In genomic region chr4:153450545-153450917, GRCh38 we compare ENCODE assay signal across 10 cellular contexts. TPM values are rescaled to one million over a fixed set of nuclear protein-coding genes. Genes with fewer than 3 reads are reported as not detected.
A peak's percentile ranks its signal among the peaks of the same experiment; 100 is the strongest.
DNase-seq lines count a peak whose midpoint lies in the region; ATAC-seq lines count a peak whose summit lies in the region.
"Had no signal": no experiment of that assay in that cellular context is flagged by ENCODE, and none has a peak within 500 bp of the region (broad histone marks: within the 10 kb centered on the region; RNA-seq: fewer than 3 reads in every experiment).

No MANE protein-coding gene starts in this region.

- no peak overlapping the region for H4K91ac ChIP-seq in mesenchymal stem cell (ENCODE audit: low read length)

- CTCF ChIA-PET in activated CD8-positive, alpha-beta memory T cell treated with anti-CD3 and anti-CD28 coated beads, Interleukin-2, amount 10 ng/mL, durations not matched to agents 7 days and 5 days (lab: Charles Lee): interaction anchor here (0.9 to 3.7 kb wide), 2 partner anchors 16 to 19 kb away, joined by 3 to 22 read pairs; partner anchors contain the start of gene TMEM131L

- no peak overlapping the region for H3K9ac ChIP-seq in mesenchymal stem cell (ENCODE audit: low read length)

- peak overlapping the region; percentile 81 for H3K27ac Mint-ChIP-seq in activated CD8-positive, alpha-beta memory T cell treated with anti-CD3 and anti-CD28 coated beads, Interleukin-2, amount 10 ng/mL, durations not matched to agents 7 days and 5 days
- H3K27ac Mint-ChIP-seq in activated naive CD8-positive, alpha-beta T cell treated with anti-CD3 and anti-CD28 coated beads, Interleukin-2, amount 50 U/mL, for 24 hours: peak overlapping the region; percentile 88

- peak overlapping the region; percentile 30 for H3K4me3 ChIP-seq in Jurkat, Clone E6-1 (ENCODE audit: low read length)
- no peak overlapping the region for H3K4me3 ChIP-seq in mesenchymal stem cell (ENCODE audit: insufficient read depth in 1 of 2, low read depth in 1 of 2, low read length in 2 of 2)
- H3K4me3 ChIP-seq: thoracic aorta had no signal

- no peak overlapping the region for H3K4me2 ChIP-seq in mesenchymal stem cell (ENCODE audit: low read length, poor library complexity, severe bottlenecking)

- H4K8ac ChIP-seq in mesenchymal stem cell (ENCODE audit: low read length): no peak overlapping the region

- H2BK15ac ChIP-seq in mesenchymal stem cell (ENCODE audit: low read depth, poor library complexity, severe bottlenecking): no peak overlapping the region

- no peak overlapping the region for H3K23ac ChIP-seq in mesenchymal stem cell (ENCODE audit: low read length in 2 of 2)

- H3K36me3 Mint-ChIP-seq in activated CD8-positive, alpha-beta memory T cell treated with anti-CD3 and anti-CD28 coated beads, Interleukin-2, amount 10 ng/mL, durations not matched to agents 7 days and 5 days: no peaks in the 10 kb centered on the region
- H3K36me3 Mint-ChIP-seq in activated naive CD8-positive, alpha-beta T cell treated with anti-CD3 and anti-CD28 coated beads, Interleukin-2, amount 50 U/mL, for 24 hours (ENCODE audit: low read depth): no peaks in the 10 kb centered on the region

- H3K4me3 Mint-ChIP-seq in activated CD8-positive, alpha-beta memory T cell treated with anti-CD3 and anti-CD28 coated beads, Interleukin-2, amount 10 ng/mL, durations not matched to agents 7 days and 5 days: peak overlapping the region; percentile 58
- peak overlapping the region; percentile 69 for H3K4me3 Mint-ChIP-seq in activated naive CD8-positive, alpha-beta T cell treated with anti-CD3 and anti-CD28 coated beads, Interleukin-2, amount 50 U/mL, for 24 hours

- in situ Hi-C loops in G401 (cut with HindIII; ENCODE audit: low sequenced_read_pairs): no loop called here

- H2AFZ ChIP-seq in mesenchymal stem cell (ENCODE audit: low read depth, low read length): no peak overlapping the region

- H3K27me3 ChIP-seq in mesenchymal stem cell (ENCODE audit: control insufficient read depth in 1 of 2, insufficient read depth in 1 of 2, low read length in 2 of 2): no peaks in the 10 kb centered on the region

- H3K27ac ChIP-seq in mesenchymal stem cell (ENCODE audit: low read length, poor library complexity, severe bottlenecking): no peak overlapping the region

- no peaks in the 10 kb centered on the region for H3K9me3 Mint-ChIP-seq in activated CD8-positive, alpha-beta memory T cell treated with anti-CD3 and anti-CD28 coated beads, Interleukin-2, amount 10 ng/mL, durations not matched to agents 7 days and 5 days (ENCODE audit: low read depth)
- H3K9me3 Mint-ChIP-seq in activated naive CD8-positive, alpha-beta T cell treated with anti-CD3 and anti-CD28 coated beads, Interleukin-2, amount 50 U/mL, for 24 hours: no peaks in the 10 kb centered on the region

- H2AK5ac ChIP-seq in mesenchymal stem cell (ENCODE audit: low read length, severe bottlenecking): no peak overlapping the region

- H3K14ac ChIP-seq in mesenchymal stem cell (ENCODE audit: low read length in 2 of 2): no peak overlapping the region

- no peaks in the 10 kb centered on the region for H3K79me1 ChIP-seq in mesenchymal stem cell (replicated peaks; ENCODE audit: low read length, poor library complexity, severe bottlenecking)

- no peak overlapping the region for H2BK120ac ChIP-seq in mesenchymal stem cell (ENCODE audit: low read depth, low read length)

- no peaks in the 10 kb centered on the region for H3K27me3 Mint-ChIP-seq in activated CD8-positive, alpha-beta memory T cell treated with anti-CD3 and anti-CD28 coated beads, Interleukin-2, amount 10 ng/mL, durations not matched to agents 7 days and 5 days
- no peaks in the 10 kb centered on the region for H3K27me3 Mint-ChIP-seq in activated naive CD8-positive, alpha-beta T cell treated with anti-CD3 and anti-CD28 coated beads, Interleukin-2, amount 50 U/mL, for 24 hours

- WGBS in mesenchymal stem cell: 92% methylated on average over 5 of the region's 5 CpGs

- no peak overlapping the region for H2BK12ac ChIP-seq in mesenchymal stem cell (ENCODE audit: low read length in 2 of 2)

- peak; percentile 73 for DNase-seq in activated CD8-positive, alpha-beta memory T cell treated with anti-CD3 and anti-CD28 coated beads, Interleukin-2, amount 10 ng/mL, durations not matched to agents 7 days and 5 days
- DNase-seq in activated CD8-positive, alpha-beta memory T cell treated with anti-CD3 and anti-CD28 coated beads for 24 hours: no peak
- peak; percentile 77 for DNase-seq in Jurkat, Clone E6-1 (ENCODE audit: low read depth, low spot score)
- no peak for DNase-seq in activated naive CD8-positive, alpha-beta T cell treated with anti-CD3 and anti-CD28 coated beads, Interleukin-2, amount 50 U/mL, for 24 hours
- DNase-seq in stimulated activated naive CD8-positive, alpha-beta T cell treated with anti-CD3 and anti-CD28 coated beads, Interleukin-15, Interleukin-2, amounts not matched to agents 100 U/mL and 50 U/mL, for 24 hours: no peak
- no peak for DNase-seq in G401 (ENCODE audit: low spot score)
- DNase-seq in COLO829 (ENCODE audit: low spot score): no peak
- no peak for DNase-seq in mesenchymal stem cell
- DNase-seq: NCI-H2107 had no signal

- ATAC-seq in activated CD8-positive, alpha-beta memory T cell treated with anti-CD3 and anti-CD28 coated beads, Interleukin-2, amount 10 ng/mL, durations not matched to agents 7 days and 5 days: peak; percentile 90
- ATAC-seq in activated naive CD8-positive, alpha-beta T cell treated with anti-CD3 and anti-CD28 coated beads, Interleukin-2, amount 50 U/mL, for 24 hours: peak; percentile 63
- peak; percentile 68 for ATAC-seq in stimulated activated naive CD8-positive, alpha-beta T cell treated with anti-CD3 and anti-CD28 coated beads, Interleukin-15, Interleukin-2, amounts not matched to agents 100 U/mL and 50 U/mL, for 24 hours

- peaks cover 5% of the 10 kb centered on the region for H3K4me1 ChIP-seq in mesenchymal stem cell (ENCODE audit: control insufficient read depth, insufficient read depth, low read depth, low read length)

- H3K18ac ChIP-seq in mesenchymal stem cell (ENCODE audit: low read depth in 1 of 2, low read length in 2 of 2): peak overlapping the region in 1 of 2 experiments; percentile 58

- H3K4me1 Mint-ChIP-seq in activated CD8-positive, alpha-beta memory T cell treated with anti-CD3 and anti-CD28 coated beads, Interleukin-2, amount 10 ng/mL, durations not matched to agents 7 days and 5 days: peaks cover 17% of the 10 kb centered on the region
- H3K4me1 Mint-ChIP-seq in activated naive CD8-positive, alpha-beta T cell treated with anti-CD3 and anti-CD28 coated beads, Interleukin-2, amount 50 U/mL, for 24 hours: peaks cover 22% of the 10 kb centered on the region

- H3K4ac ChIP-seq in mesenchymal stem cell (ENCODE audit: low read depth in 1 of 2, low read length in 2 of 2): peak overlapping the region in 1 of 2 experiments; percentile 44

- H2BK5ac ChIP-seq in mesenchymal stem cell (ENCODE audit: low read depth, low read length, poor library complexity, severe bottlenecking): no peak overlapping the region

- no peaks in the 10 kb centered on the region for H3K9me3 ChIP-seq in mesenchymal stem cell (ENCODE audit: control insufficient read depth, low read length)
- H3K9me3 ChIP-seq: thoracic aorta had no signal

- H3K36me3 ChIP-seq in mesenchymal stem cell (ENCODE audit: control insufficient read depth in 1 of 2, insufficient read depth in 2 of 2, low read depth in 1 of 2, low read length in 2 of 2): no peaks in the 10 kb centered on the region
- H3K36me3 ChIP-seq: thoracic aorta had no signal

RNA-seq across cellular contexts. Expression of gene TMEM131L, which starts 15.6 kb away (rescaled TPM):
- 10 to 100 TPM; 29.2 to 34.0 TPM for total RNA-seq in activated CD8-positive, alpha-beta memory T cell treated with anti-CD3 and anti-CD28 coated beads, Interleukin-2, amount 10 ng/mL, durations not matched to agents 7 days and 5 days
- polyA plus RNA-seq in Jurkat, Clone E6-1 (2012; ENCODE audit: insufficient read depth, insufficient read length): 31.0 TPM
- 4.5 and 13.5 TPM in 2 replicates for total RNA-seq in G401 (2014; rRNA removed; shearing (Covaris generic))
- polyA plus RNA-seq in mesenchymal stem cell (2013, experiment 1 of 2): 3.8 TPM
- 3.5 TPM for polyA plus RNA-seq in mesenchymal stem cell (2013, experiment 2 of 2)

Comparison
In these comparisons a context has a peak if more than half of its experiments do, and no peak if none do; other contexts are left out.
1. DNase-seq: peak in activated CD8-positive, alpha-beta memory T cell treated with anti-CD3 and anti-CD28 coated beads, Interleukin-2, amount 10 ng/mL, durations not matched to agents 7 days and 5 days (single experiment) and Jurkat, Clone E6-1 (single experiment); none in activated CD8-positive, alpha-beta memory T cell treated with anti-CD3 and anti-CD28 coated beads for 24 hours (single experiment), activated naive CD8-positive, alpha-beta T cell treated with anti-CD3 and anti-CD28 coated beads, Interleukin-2, amount 50 U/mL, for 24 hours (single experiment), stimulated activated naive CD8-positive, alpha-beta T cell treated with anti-CD3 and anti-CD28 coated beads, Interleukin-15, Interleukin-2, amounts not matched to agents 100 U/mL and 50 U/mL, for 24 hours (single experiment), G401 (single experiment), COLO829 (single experiment) and mesenchymal stem cell (single experiment).
2. Peak in every context shown above with its lines, with median percentiles within 50 percentile points of each other: ATAC-seq.